ENCODE assay signal across 15 cellular contexts in the genomic region with DNA sequence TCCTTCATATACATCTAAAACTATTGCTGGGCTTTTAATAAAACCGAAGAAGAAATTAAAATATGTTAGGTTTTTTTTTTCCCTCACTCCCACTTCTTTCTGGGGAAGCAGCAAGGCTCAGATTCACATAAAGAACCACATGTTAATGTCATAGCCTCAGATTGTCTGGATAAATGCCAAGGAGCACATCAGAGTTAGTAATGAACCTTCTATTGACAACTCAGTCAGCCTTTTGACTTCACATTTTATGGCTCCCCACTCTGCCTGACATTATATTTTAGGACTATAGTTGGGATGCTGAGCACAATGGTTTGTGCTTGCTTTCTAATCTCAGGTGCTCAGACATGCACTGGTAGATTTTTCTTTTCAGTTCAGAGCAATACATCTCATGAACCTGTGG. TPM values are rescaled to one million over a fixed set of nuclear protein-coding genes. Genes with fewer than 3 reads are reported as not detected.
A peak's percentile ranks its signal among the peaks of the same experiment; 100 is the strongest.
DNase-seq lines count a peak whose midpoint lies in the region; ATAC-seq and TF ChIP-seq lines count a peak whose summit lies in the region.
"Had no signal": no experiment of that assay in that cellular context is flagged by ENCODE, and none has a peak within 500 bp of the region (broad histone marks: within the 10 kb centered on the region; RNA-seq: fewer than 3 reads in every experiment).

No MANE protein-coding gene starts in this region.

- H3K27me3 Mint-ChIP-seq in progenitor cell of endocrine pancreas = peaks cover 10% of the 10 kb centered on the region

- no peak for TF ChIP-seq CTCF in progenitor cell of endocrine pancreas (IDR thresholded peaks at IDR 0.05; ENCODE audit: unreplicated experiment)

- peak; percentile 4 for DNase-seq in NCI-H2029 (lab: John Stamatoyannopoulos, UW)
- no peak for DNase-seq in NCI-H2029 treated with DMSO at 0.1 percent for 48 hours (lab: John Stamatoyannopoulos, UW)
- peak; percentile 88 for DNase-seq in NCI-H2081 treated with DMSO at 0.1 percent for 48 hours (lab: John Stamatoyannopoulos, UW)
- peak; percentile 98 for DNase-seq in NCI-H748 treated with DMSO at 0.1 percent for 48 hours (lab: John Stamatoyannopoulos, UW)
- DNase-seq in putamen (ENCODE audit: low spot score) = peak; percentile 64
- no peak for DNase-seq in progenitor cell of endocrine pancreas (ENCODE audit: low spot score, unreplicated experiment)
- DNase-seq in NOMO-1 (lab: John Stamatoyannopoulos, UW; ENCODE audit: unreplicated experiment in 2 of 2) = no peak
- DNase-seq: 8988T; activated naive CD4-positive, alpha-beta T cell treated with anti-CD3 and anti-CD28 coated beads for 36 hours; activated T-cell treated with anti-CD3 and anti-CD28 coated beads, Interleukin-2, amount 50 U/mL, for 1 hour; Karpas-422; NCI-H526 treated with DMSO at 0.1 percent for 48 hours; stomach; upper lobe of left lung had no signal

- no peak overlapping the region for H3K4me3 Mint-ChIP-seq in progenitor cell of endocrine pancreas (ENCODE audit: low read depth)
- H3K4me3 Mint-ChIP-seq: activated naive CD4-positive, alpha-beta T cell treated with anti-CD3 and anti-CD28 coated beads for 36 hours had no signal

- peaks cover 1% of the 10 kb centered on the region for H3K4me1 Mint-ChIP-seq in progenitor cell of endocrine pancreas (ENCODE audit: low read depth)

- H3K27ac Mint-ChIP-seq in progenitor cell of endocrine pancreas = no peak overlapping the region
- H3K27ac Mint-ChIP-seq: activated naive CD4-positive, alpha-beta T cell treated with anti-CD3 and anti-CD28 coated beads for 36 hours had no signal

- H3K9me3 Mint-ChIP-seq in progenitor cell of endocrine pancreas (ENCODE audit: low read depth) = no peaks in the 10 kb centered on the region
- H3K9me3 Mint-ChIP-seq: activated naive CD4-positive, alpha-beta T cell treated with anti-CD3 and anti-CD28 coated beads for 36 hours had no signal

- H3K36me3 Mint-ChIP-seq in progenitor cell of endocrine pancreas (ENCODE audit: insufficient read depth) = no peaks in the 10 kb centered on the region

- ATAC-seq in GM19467 (IDR thresholded peaks at IDR 0.05; ENCODE audit: unreplicated experiment) = no peak

RNA-seq across cellular contexts. Expression of a gene that starts 21.8 kb away (rescaled TPM):
- 73.8 and 74.3 TPM in 2 replicates for total RNA-seq in progenitor cell of endocrine pancreas

Comparison
In these comparisons a context has a peak if more than half of its experiments do, and no peak if none do; other contexts are left out.
1. DNase-seq: peak in NCI-H2029 (single experiment), NCI-H2081 treated with DMSO at 0.1 percent for 48 hours (single experiment), NCI-H748 treated with DMSO at 0.1 percent for 48 hours (single experiment) and putamen (single experiment); none in NCI-H2029 treated with DMSO at 0.1 percent for 48 hours (single experiment), progenitor cell of endocrine pancreas (single experiment) and NOMO-1 (0 of 2).